Comparison of ENCODE assay signal across 8 cellular contexts in the genomic region with DNA sequence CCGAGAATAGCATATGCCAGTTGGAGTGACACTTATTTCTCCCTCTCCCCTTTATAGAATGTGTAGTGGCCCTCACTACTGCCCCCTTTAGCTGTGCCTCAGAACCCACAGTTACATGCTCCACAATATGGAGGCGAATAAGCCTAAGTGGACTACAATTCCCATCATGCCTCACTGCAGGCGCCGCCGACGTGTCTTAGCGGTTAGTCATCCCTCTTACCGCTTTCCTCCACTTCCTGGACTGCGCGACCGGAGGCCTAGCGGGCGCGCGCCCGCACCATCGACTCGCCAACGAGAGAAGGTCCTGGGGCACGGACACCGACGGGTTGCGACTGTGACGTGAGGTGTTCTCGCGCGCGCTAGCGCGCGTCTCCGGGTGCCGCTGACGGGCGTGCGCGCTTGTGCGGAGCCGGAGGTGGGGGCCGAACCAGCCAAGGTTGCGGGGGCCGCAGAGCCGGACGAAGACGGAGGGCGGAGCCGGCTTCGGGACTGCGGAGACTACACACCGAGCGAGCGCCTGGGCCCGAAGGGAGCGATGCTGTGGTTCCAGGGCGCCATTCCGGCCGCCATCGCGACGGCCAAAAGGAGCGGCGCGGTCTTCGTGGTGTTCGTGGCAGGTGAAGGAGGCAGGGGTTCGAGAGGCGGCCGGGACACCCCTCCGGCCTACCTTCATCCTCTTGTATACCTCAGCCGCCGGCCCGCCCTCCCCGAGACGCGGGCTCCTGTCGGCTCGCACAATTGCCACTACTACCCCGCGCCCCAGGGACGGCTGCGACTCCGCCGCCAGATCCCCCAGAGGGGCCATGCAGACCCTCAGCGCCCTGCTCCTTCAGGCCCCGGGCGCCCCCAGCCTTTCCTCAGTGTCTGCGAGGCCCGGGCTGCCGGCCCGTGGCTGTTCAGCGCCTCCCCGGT. TPM values are rescaled to one million over a fixed set of nuclear protein-coding genes. Genes with fewer than 3 reads are reported as not detected.
DNase-seq lines count a peak whose midpoint lies in the region; FAIRE-seq and TF ChIP-seq lines count a peak whose summit lies in the region.

TSS of gene UBXN4 (plus strand) at position 461 of the 912 bp plus-strand sequence. CDS start at position 536, 75 bp downstream.

- H3K9me3 Mint-ChIP-seq in nephron progenitor cell, result peaks cover 4% of the 10 kb centered on the region

- H3K27me3 Mint-ChIP-seq in nephron progenitor cell (ENCODE audit: low read depth, poor library complexity), result no peaks in the 10 kb centered on the region

- H3K9me2 ChIP-seq in Loucy (replicated peaks; ENCODE audit: low read depth, low read length), result no peaks in the 10 kb centered on the region; the same call in 1 of the 2 replicates

- peaks cover 29% of the 10 kb centered on the region for H3K4me1 Mint-ChIP-seq in nephron progenitor cell

- peaks cover 49% of the 10 kb centered on the region for H3K79me2 ChIP-seq in Loucy (ENCODE audit: insufficient read depth, low read length)

- TF ChIP-seq EP300 in stomach (IDR thresholded peaks at IDR 0.05), result peak; percentile 19

- TF ChIP-seq CTCF in Loucy (conservative IDR thresholded peaks at IDR 0.05; ENCODE audit: low read length) (peak; percentile 77), fibroblast of the aortic adventitia (IDR thresholded peaks at IDR 0.05; ENCODE audit: insufficient read depth, low read length) (peak; percentile 59), nephron progenitor cell (IDR thresholded peaks at IDR 0.05) (peak; percentile 44), stomach (IDR thresholded peaks at IDR 0.05) (peak in 2 of 7 experiments; percentile 7 to 21)

- TF ChIP-seq POLR2A in H54 (IDR thresholded peaks at IDR 0.05; ENCODE audit: low read depth, low read length), result peak; percentile 73
- TF ChIP-seq POLR2A in stomach (IDR thresholded peaks at IDR 0.05), result peak in 2 of 4 donors; percentile 87 to 92

- H3K4me1 ChIP-seq in Loucy (ENCODE audit: insufficient read depth, low read length, poor library complexity, severe bottlenecking) (peaks cover 34% of the 10 kb centered on the region), stomach (peaks cover 12 to 44% (median 26%) of the 10 kb centered on the region in 4 donors)

- intact Hi-C loops in stomach (cut with DNase I; ENCODE audit: low total_unique reads), result no loop called here

- DNase-seq in ELR (ENCODE audit: low read depth) (peak; percentile 99), H54 (ENCODE audit: insufficient read length, low spot score) (peak; percentile 89), SHP77 (lab: John Stamatoyannopoulos, UW) (peak; percentile 87 to 88), fibroblast of the aortic adventitia (ENCODE audit: low read depth) (peak; percentile 98), nephron progenitor cell (peak; percentile 92), stomach (peak; percentile 97)
- peak; percentile 98 for DNase-seq in activated effector memory CD4-positive, alpha-beta T cell treated with anti-CD3 and anti-CD28 coated beads, Interleukin-2, amount 50 U/mL, for 16 hours

- H3K27ac ChIP-seq in stomach, result peak within 1 kb of the TSS; percentile 90 to 100 (median 98)

- no peaks in the 10 kb centered on the region for H3K36me3 ChIP-seq in Loucy (ENCODE audit: insufficient read depth, low read length)
- peaks cover 0 to 3% (median 0%) of the 10 kb centered on the region in 4 donors for H3K36me3 ChIP-seq in stomach

- FAIRE-seq in H54 (lab: Jason Lieb, UNC), result peak; percentile 96

- 0 to 2% (median 1%) methylated on average over 36 to 92 of the region's 92 CpGs for WGBS in stomach, 5 donors

- H3K9me3 ChIP-seq in Loucy (ENCODE audit: insufficient read depth, low read depth, low read length), result no peaks in the 10 kb centered on the region
- H3K9me3 ChIP-seq in stomach, result no peaks in the 10 kb centered on the region

- peak within 1 kb of the TSS; percentile 96 for H3K4me2 ChIP-seq in Loucy (ENCODE audit: low read depth, low read length, poor library complexity, severe bottlenecking)

- peak within 1 kb of the TSS; percentile 97 for H3K4me3 Mint-ChIP-seq in nephron progenitor cell

- H2AFZ ChIP-seq in Loucy (ENCODE audit: low read length), result peak within 1 kb of the TSS; percentile 93

- H3K27me3 ChIP-seq in Loucy (ENCODE audit: insufficient read depth, low read length, poor library complexity, severe bottlenecking) (peaks cover 5% of the 10 kb centered on the region), stomach (no peaks in the 10 kb centered on the region)

- peak within 1 kb of the TSS; percentile 96 for H3K9ac ChIP-seq in Loucy (ENCODE audit: low read depth, low read length, poor library complexity, severe bottlenecking)

- peak within 1 kb of the TSS; percentile 97 for H3K4me3 ChIP-seq in Loucy (ENCODE audit: low read length, poor library complexity, severe bottlenecking)
- peak within 1 kb of the TSS; percentile 84 for H3K4me3 ChIP-seq in fibroblast of the aortic adventitia (ENCODE audit: low read depth, low read length)
- H3K4me3 ChIP-seq in stomach, result peak within 1 kb of the TSS; percentile 68 to 95 (median 78)

- peak within 1 kb of the TSS; percentile 100 for H3K27ac Mint-ChIP-seq in nephron progenitor cell

- H3K36me3 Mint-ChIP-seq in nephron progenitor cell (ENCODE audit: low read depth), result peaks cover 32% of the 10 kb centered on the region

- H4K20me1 ChIP-seq in Loucy (ENCODE audit: insufficient read depth, low read length, poor library complexity, severe bottlenecking), result peaks cover 48% of the 10 kb centered on the region

- no peaks in the 10 kb centered on the region for H3F3A ChIP-seq in Loucy (ENCODE audit: low read depth)

RNA-seq across cellular contexts. Expression of gene UBXN4, which starts in this region (rescaled TPM):
- total RNA-seq in fibroblast of the aortic adventitia (ENCODE audit: low replicate concordance), result 55.1 and 81.8 TPM in 2 replicates
- 100 to 1,000 TPM in 2 of 5 donors, 10 to 100 TPM in 3; 18.8 to 296 (median 79.3) TPM for total RNA-seq in stomach
- polyA plus RNA-seq in stomach, result 10 to 100 TPM; 25.6 to 39.9 (median 32.8) TPM

Comparison
In these comparisons a context has a peak if more than half of its experiments do, and no peak if none do; other contexts are left out.
1. Peak in every context shown above with its lines: DNase-seq, H3K4me3 ChIP-seq and H3K27ac ChIP-seq.